ENCODE assay signal across 2 cellular contexts in the genomic region with DNA sequence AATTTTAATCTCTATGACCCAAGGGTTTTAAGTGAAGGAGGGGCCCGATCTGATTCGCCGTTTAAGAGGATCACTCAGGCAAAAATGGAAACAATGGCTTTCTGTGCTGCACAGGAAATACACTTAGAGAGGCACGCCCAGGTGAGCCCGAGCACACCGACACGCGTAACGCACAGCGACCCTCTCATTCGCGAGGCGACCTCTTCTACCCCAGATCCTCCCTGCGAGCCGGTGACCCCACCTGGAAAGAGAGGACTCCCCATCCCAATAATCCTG.
TF ChIP-seq lines count a peak whose summit lies in the region.

No MANE protein-coding gene starts in this region.

TF ChIP-seq in GM23338, 12 proteins besides CTCF, POLR2A, EP300 and RAD21:
- TF ChIP-seq ZNF114 (CRISPR knock-in tag; IDR thresholded peaks at IDR 0.05) (no peak), EZH2 (IDR thresholded peaks at IDR 0.05; ENCODE audit: low read depth, unreplicated experiment) (no peak), CREB1 (CRISPR knock-in tag; IDR thresholded peaks at IDR 0.05; ENCODE audit: low read depth) (no peak), POLR2AphosphoS5 (IDR thresholded peaks at IDR 0.05; ENCODE audit: low read depth) (no peak), NANOG (IDR thresholded peaks at IDR 0.05; ENCODE audit: borderline replicate concordance) (no peak), STAT1 (IDR thresholded peaks at IDR 0.05; ENCODE audit: unreplicated experiment) (no peak)
- TF ChIP-seq, protein P1, sequence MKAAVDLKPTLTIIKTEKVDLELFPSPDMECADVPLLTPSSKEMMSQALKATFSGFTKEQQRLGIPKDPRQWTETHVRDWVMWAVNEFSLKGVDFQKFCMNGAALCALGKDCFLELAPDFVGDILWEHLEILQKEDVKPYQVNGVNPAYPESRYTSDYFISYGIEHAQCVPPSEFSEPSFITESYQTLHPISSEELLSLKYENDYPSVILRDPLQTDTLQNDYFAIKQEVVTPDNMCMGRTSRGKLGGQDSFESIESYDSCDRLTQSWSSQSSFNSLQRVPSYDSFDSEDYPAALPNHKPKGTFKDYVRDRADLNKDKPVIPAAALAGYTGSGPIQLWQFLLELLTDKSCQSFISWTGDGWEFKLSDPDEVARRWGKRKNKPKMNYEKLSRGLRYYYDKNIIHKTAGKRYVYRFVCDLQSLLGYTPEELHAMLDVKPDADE (IDR thresholded peaks at IDR 0.05), result no peak
- TF ChIP-seq, protein P2, sequence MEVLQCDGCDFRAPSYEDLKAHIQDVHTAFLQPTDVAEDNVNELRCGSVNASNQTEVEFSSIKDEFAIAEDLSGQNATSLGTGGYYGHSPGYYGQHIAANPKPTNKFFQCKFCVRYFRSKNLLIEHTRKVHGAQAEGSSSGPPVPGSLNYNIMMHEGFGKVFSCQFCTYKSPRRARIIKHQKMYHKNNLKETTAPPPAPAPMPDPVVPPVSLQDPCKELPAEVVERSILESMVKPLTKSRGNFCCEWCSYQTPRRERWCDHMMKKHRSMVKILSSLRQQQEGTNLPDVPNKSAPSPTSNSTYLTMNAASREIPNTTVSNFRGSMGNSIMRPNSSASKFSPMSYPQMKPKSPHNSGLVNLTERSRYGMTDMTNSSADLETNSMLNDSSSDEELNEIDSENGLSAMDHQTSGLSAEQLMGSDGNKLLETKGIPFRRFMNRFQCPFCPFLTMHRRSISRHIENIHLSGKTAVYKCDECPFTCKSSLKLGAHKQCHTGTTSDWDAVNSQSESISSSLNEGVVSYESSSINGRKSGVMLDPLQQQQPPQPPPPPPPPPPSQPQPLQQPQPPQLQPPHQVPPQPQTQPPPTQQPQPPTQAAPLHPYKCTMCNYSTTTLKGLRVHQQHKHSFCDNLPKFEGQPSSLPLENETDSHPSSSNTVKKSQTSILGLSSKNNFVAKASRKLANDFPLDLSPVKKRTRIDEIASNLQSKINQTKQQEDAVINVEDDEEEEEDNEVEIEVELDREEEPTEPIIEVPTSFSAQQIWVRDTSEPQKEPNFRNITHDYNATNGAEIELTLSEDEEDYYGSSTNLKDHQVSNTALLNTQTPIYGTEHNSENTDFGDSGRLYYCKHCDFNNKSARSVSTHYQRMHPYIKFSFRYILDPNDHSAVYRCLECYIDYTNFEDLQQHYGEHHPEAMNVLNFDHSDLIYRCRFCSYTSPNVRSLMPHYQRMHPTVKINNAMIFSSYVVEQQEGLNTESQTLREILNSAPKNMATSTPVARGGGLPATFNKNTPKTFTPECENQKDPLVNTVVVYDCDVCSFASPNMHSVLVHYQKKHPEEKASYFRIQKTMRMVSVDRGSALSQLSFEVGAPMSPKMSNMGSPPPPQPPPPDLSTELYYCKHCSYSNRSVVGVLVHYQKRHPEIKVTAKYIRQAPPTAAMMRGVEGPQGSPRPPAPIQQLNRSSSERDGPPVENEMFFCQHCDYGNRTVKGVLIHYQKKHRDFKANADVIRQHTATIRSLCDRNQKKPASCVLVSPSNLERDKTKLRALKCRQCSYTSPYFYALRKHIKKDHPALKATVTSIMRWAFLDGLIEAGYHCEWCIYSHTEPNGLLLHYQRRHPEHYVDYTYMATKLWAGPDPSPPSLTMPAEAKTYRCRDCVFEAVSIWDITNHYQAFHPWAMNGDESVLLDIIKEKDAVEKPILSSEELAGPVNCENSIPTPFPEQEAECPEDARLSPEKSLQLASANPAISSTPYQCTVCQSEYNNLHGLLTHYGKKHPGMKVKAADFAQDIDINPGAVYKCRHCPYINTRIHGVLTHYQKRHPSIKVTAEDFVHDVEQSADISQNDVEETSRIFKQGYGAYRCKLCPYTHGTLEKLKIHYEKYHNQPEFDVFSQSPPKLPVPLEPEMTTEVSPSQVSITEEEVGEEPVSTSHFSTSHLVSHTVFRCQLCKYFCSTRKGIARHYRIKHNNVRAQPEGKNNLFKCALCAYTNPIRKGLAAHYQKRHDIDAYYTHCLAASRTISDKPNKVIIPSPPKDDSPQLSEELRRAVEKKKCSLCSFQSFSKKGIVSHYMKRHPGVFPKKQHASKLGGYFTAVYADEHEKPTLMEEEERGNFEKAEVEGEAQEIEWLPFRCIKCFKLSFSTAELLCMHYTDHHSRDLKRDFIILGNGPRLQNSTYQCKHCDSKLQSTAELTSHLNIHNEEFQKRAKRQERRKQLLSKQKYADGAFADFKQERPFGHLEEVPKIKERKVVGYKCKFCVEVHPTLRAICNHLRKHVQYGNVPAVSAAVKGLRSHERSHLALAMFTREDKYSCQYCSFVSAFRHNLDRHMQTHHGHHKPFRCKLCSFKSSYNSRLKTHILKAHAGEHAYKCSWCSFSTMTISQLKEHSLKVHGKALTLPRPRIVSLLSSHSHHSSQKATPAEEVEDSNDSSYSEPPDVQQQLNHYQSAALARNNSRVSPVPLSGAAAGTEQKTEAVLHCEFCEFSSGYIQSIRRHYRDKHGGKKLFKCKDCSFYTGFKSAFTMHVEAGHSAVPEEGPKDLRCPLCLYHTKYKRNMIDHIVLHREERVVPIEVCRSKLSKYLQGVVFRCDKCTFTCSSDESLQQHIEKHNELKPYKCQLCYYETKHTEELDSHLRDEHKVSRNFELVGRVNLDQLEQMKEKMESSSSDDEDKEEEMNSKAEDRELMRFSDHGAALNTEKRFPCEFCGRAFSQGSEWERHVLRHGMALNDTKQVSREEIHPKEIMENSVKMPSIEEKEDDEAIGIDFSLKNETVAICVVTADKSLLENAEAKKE (CRISPR knock-in tag; IDR thresholded peaks at IDR 0.05), result no peak
- TF ChIP-seq, protein P3, sequence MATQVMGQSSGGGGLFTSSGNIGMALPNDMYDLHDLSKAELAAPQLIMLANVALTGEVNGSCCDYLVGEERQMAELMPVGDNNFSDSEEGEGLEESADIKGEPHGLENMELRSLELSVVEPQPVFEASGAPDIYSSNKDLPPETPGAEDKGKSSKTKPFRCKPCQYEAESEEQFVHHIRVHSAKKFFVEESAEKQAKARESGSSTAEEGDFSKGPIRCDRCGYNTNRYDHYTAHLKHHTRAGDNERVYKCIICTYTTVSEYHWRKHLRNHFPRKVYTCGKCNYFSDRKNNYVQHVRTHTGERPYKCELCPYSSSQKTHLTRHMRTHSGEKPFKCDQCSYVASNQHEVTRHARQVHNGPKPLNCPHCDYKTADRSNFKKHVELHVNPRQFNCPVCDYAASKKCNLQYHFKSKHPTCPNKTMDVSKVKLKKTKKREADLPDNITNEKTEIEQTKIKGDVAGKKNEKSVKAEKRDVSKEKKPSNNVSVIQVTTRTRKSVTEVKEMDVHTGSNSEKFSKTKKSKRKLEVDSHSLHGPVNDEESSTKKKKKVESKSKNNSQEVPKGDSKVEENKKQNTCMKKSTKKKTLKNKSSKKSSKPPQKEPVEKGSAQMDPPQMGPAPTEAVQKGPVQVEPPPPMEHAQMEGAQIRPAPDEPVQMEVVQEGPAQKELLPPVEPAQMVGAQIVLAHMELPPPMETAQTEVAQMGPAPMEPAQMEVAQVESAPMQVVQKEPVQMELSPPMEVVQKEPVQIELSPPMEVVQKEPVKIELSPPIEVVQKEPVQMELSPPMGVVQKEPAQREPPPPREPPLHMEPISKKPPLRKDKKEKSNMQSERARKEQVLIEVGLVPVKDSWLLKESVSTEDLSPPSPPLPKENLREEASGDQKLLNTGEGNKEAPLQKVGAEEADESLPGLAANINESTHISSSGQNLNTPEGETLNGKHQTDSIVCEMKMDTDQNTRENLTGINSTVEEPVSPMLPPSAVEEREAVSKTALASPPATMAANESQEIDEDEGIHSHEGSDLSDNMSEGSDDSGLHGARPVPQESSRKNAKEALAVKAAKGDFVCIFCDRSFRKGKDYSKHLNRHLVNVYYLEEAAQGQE (IDR thresholded peaks at IDR 0.05; ENCODE audit: unreplicated experiment), result no peak

TF ChIP-seq in endothelial cell of umbilical vein, 7 proteins besides CTCF, POLR2A, EP300 and RAD21:
- TF ChIP-seq, protein P4, sequence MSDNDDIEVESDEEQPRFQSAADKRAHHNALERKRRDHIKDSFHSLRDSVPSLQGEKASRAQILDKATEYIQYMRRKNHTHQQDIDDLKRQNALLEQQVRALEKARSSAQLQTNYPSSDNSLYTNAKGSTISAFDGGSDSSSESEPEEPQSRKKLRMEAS (IDR thresholded peaks at IDR 0.05; ENCODE audit: insufficient read depth, insufficient read length), result no peak
- TF ChIP-seq MYC (IDR thresholded peaks at IDR 0.05; ENCODE audit: low read depth, low read length), result no peak
- TF ChIP-seq FOS (IDR thresholded peaks at IDR 0.05; ENCODE audit: borderline replicate concordance, insufficient read depth, low read length), result no peak
- no peak for TF ChIP-seq POLR2AphosphoS5 (IDR thresholded peaks at IDR 0.05; ENCODE audit: insufficient read depth, low read depth, low read length)
- TF ChIP-seq GATA2 (IDR thresholded peaks at IDR 0.05; ENCODE audit: insufficient read depth, insufficient read length, low read depth, low read length), result no peak
- TF ChIP-seq JUN (IDR thresholded peaks at IDR 0.05; ENCODE audit: borderline replicate concordance, insufficient read depth, insufficient read length, low read depth), result no peak
- no peak for TF ChIP-seq EZH2 (IDR thresholded peaks at IDR 0.05; ENCODE audit: borderline replicate concordance, low read depth, low read length, severe bottlenecking)
TF ChIP-seq in endothelial cell of umbilical vein: peak in this region for 0.
